In the genomic region with DNA sequence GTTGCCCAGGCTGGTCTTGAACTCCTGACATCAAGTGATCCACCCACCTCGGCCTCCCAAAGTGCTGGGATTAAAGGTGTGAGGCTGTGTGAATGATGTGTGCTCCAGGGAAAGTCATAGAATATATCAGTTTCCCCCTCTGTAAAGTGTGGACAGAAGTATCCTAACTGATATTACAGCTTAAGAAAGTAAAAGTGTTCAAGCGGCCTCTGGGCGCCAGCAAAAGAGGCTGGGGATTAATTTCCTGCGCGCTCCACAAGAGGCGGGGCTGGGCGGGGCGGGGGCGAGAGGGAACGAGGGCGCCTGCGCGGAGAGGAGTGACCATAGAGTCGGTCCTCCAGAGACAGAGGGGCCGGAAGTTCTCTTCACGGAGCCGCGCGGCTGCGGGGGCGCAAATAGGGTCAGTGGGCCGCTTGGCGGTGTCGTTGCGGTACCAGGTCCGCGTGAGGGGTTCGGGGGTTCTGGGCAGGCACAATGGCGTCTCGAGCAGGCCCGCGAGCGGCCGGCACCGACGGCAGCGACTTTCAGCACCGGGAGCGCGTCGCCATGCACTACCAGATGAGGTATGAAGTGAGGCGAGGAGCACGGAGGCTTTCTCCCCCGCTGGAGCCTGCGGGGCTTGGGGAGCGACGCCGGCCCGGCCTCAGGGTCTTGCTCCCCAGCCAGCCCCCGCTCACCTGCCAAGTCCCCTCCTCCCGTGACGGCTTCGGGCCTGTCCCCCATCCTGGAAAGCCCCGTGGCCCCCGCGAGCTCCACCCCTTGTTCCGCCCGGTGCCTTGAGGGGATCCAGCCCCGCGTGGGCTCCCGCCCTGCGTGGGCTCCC, we compare ENCODE assay signal across 1 cellular context.
A peak's percentile ranks its signal among the peaks of the same experiment; 100 is the strongest.
TF ChIP-seq lines count a peak whose summit lies in the region.

TSS of gene JAGN1 (plus strand) at position 362 of the 823 bp plus-strand sequence. CDS start at position 475, 113 bp downstream.

TF ChIP-seq in HepG2, 621 proteins besides CTCF, POLR2A, EP300 and RAD21 (continued from another document and continues in another):
- no peak for TF ChIP-seq CREM (IDR thresholded peaks at IDR 0.05)
- no peak for TF ChIP-seq CREM (CRISPR knock-in tag; IDR thresholded peaks at IDR 0.05)
- no peak for TF ChIP-seq SOX13 (IDR thresholded peaks at IDR 0.05)
- peak in 1 of 2 experiments; percentile 25; a peak in 2 of 4 replicates for TF ChIP-seq SOX13 (CRISPR knock-in tag; conservative IDR thresholded peaks at IDR 0.05 in 1 of 2, IDR thresholded peaks at IDR 0.05 in 1 of 2)
- peak; percentile 20; the same call in 1 of the 2 replicates for TF ChIP-seq ELK4 (CRISPR knock-in tag; IDR thresholded peaks at IDR 0.05; ENCODE audit: borderline replicate concordance)
- TF ChIP-seq, protein P1, sequence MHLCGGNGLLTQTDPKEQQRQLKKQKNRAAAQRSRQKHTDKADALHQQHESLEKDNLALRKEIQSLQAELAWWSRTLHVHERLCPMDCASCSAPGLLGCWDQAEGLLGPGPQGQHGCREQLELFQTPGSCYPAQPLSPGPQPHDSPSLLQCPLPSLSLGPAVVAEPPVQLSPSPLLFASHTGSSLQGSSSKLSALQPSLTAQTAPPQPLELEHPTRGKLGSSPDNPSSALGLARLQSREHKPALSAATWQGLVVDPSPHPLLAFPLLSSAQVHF (CRISPR knock-in tag; IDR thresholded peaks at IDR 0.05) = no peak
- TF ChIP-seq ZNF274 (CRISPR knock-in tag; IDR thresholded peaks at IDR 0.05) = peak; percentile 67; the same call in 1 of the 2 replicates
- no peak; the same call in 1 of the 2 replicates for TF ChIP-seq ZBTB42 (CRISPR knock-in tag; IDR thresholded peaks at IDR 0.05)
- TF ChIP-seq, protein P2, sequence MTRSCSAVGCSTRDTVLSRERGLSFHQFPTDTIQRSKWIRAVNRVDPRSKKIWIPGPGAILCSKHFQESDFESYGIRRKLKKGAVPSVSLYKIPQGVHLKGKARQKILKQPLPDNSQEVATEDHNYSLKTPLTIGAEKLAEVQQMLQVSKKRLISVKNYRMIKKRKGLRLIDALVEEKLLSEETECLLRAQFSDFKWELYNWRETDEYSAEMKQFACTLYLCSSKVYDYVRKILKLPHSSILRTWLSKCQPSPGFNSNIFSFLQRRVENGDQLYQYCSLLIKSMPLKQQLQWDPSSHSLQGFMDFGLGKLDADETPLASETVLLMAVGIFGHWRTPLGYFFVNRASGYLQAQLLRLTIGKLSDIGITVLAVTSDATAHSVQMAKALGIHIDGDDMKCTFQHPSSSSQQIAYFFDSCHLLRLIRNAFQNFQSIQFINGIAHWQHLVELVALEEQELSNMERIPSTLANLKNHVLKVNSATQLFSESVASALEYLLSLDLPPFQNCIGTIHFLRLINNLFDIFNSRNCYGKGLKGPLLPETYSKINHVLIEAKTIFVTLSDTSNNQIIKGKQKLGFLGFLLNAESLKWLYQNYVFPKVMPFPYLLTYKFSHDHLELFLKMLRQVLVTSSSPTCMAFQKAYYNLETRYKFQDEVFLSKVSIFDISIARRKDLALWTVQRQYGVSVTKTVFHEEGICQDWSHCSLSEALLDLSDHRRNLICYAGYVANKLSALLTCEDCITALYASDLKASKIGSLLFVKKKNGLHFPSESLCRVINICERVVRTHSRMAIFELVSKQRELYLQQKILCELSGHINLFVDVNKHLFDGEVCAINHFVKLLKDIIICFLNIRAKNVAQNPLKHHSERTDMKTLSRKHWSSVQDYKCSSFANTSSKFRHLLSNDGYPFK (CRISPR knock-in tag; IDR thresholded peaks at IDR 0.05; ENCODE audit: borderline replicate concordance) = peak; percentile 75; the same call in 1 of the 2 replicates
- TF ChIP-seq ZNF124 (CRISPR knock-in tag; IDR thresholded peaks at IDR 0.05) = peak; percentile 79; the same call in 1 of the 2 replicates
- peak; percentile 97 for TF ChIP-seq KDM5B (CRISPR knock-in tag; IDR thresholded peaks at IDR 0.05; ENCODE audit: borderline replicate concordance)
- 0 out of 2 replicates have a peak, but pooled peaks have one; percentile 36 for TF ChIP-seq RCOR2 (CRISPR knock-in tag; IDR thresholded peaks at IDR 0.05)
- TF ChIP-seq ZNF737 (CRISPR knock-in tag; IDR thresholded peaks at IDR 0.05; ENCODE audit: borderline replicate concordance) = no peak
- TF ChIP-seq SRY (CRISPR knock-in tag; IDR thresholded peaks at IDR 0.05) = peak; percentile 97
- peak; percentile 86; the same call in 1 of the 2 replicates for TF ChIP-seq PAX8 (CRISPR knock-in tag; IDR thresholded peaks at IDR 0.05; ENCODE audit: borderline replicate concordance)
- no peak for TF ChIP-seq TGIF2 (CRISPR knock-in tag; IDR thresholded peaks at IDR 0.05)
- TF ChIP-seq TRAFD1 (CRISPR knock-in tag; IDR thresholded peaks at IDR 0.05; ENCODE audit: borderline replicate concordance) = no peak; the same call in 1 of the 2 replicates
- 0 out of 2 replicates have a peak, but pooled peaks have one; percentile 25 for TF ChIP-seq ZNF775 (CRISPR knock-in tag; IDR thresholded peaks at IDR 0.05; ENCODE audit: borderline replicate concordance)
- peak; percentile 55; the same call in 1 of the 2 replicates for TF ChIP-seq ZBTB39 (CRISPR knock-in tag; IDR thresholded peaks at IDR 0.05)
- TF ChIP-seq MEF2D (CRISPR knock-in tag; IDR thresholded peaks at IDR 0.05) = 0 out of 2 replicates have a peak, but pooled peaks have one; percentile 61
- TF ChIP-seq NR2F2 (IDR thresholded peaks at IDR 0.05; ENCODE audit: borderline replicate concordance, low read depth) = no peak
- TF ChIP-seq, protein P3, sequence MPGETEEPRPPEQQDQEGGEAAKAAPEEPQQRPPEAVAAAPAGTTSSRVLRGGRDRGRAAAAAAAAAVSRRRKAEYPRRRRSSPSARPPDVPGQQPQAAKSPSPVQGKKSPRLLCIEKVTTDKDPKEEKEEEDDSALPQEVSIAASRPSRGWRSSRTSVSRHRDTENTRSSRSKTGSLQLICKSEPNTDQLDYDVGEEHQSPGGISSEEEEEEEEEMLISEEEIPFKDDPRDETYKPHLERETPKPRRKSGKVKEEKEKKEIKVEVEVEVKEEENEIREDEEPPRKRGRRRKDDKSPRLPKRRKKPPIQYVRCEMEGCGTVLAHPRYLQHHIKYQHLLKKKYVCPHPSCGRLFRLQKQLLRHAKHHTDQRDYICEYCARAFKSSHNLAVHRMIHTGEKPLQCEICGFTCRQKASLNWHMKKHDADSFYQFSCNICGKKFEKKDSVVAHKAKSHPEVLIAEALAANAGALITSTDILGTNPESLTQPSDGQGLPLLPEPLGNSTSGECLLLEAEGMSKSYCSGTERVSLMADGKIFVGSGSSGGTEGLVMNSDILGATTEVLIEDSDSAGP (CRISPR knock-in tag; IDR thresholded peaks at IDR 0.05; ENCODE audit: borderline replicate concordance) = peak; percentile 89; the same call in 1 of the 2 replicates
- TF ChIP-seq TOE1 (CRISPR knock-in tag; IDR thresholded peaks at IDR 0.05) = no peak
- TF ChIP-seq NAIF1 (CRISPR knock-in tag; IDR thresholded peaks at IDR 0.05; ENCODE audit: borderline replicate concordance) = 0 out of 2 replicates have a peak, but pooled peaks have one; percentile 24
- peak; percentile 36; the same call in 1 of the 2 replicates for TF ChIP-seq ZNF567 (CRISPR knock-in tag; IDR thresholded peaks at IDR 0.05; ENCODE audit: borderline replicate concordance)
- TF ChIP-seq FIP1L1 (IDR thresholded peaks at IDR 0.05; ENCODE audit: borderline replicate concordance, insufficient read depth, low read depth, low read length) = no peak
- TF ChIP-seq NPAS2 (CRISPR knock-in tag; IDR thresholded peaks at IDR 0.05; ENCODE audit: borderline replicate concordance) = no peak
- TF ChIP-seq ONECUT2 (CRISPR knock-in tag; IDR thresholded peaks at IDR 0.05) = no peak
- TF ChIP-seq, protein P4, sequence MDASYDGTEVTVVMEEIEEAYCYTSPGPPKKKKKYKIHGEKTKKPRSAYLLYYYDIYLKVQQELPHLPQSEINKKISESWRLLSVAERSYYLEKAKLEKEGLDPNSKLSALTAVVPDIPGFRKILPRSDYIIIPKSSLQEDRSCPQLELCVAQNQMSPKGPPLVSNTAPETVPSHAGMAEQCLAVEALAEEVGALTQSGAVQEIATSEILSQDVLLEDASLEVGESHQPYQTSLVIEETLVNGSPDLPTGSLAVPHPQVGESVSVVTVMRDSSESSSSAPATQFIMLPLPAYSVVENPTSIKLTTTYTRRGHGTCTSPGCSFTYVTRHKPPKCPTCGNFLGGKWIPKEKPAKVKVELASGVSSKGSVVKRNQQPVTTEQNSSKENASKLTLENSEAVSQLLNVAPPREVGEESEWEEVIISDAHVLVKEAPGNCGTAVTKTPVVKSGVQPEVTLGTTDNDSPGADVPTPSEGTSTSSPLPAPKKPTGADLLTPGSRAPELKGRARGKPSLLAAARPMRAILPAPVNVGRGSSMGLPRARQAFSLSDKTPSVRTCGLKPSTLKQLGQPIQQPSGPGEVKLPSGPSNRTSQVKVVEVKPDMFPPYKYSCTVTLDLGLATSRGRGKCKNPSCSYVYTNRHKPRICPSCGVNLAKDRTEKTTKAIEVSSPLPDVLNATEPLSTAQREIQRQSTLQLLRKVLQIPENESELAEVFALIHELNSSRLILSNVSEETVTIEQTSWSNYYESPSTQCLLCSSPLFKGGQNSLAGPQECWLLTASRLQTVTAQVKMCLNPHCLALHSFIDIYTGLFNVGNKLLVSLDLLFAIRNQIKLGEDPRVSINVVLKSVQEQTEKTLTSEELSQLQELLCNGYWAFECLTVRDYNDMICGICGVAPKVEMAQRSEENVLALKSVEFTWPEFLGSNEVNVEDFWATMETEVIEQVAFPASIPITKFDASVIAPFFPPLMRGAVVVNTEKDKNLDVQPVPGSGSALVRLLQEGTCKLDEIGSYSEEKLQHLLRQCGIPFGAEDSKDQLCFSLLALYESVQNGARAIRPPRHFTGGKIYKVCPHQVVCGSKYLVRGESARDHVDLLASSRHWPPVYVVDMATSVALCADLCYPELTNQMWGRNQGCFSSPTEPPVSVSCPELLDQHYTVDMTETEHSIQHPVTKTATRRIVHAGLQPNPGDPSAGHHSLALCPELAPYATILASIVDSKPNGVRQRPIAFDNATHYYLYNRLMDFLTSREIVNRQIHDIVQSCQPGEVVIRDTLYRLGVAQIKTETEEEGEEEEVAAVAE (CRISPR knock-in tag; IDR thresholded peaks at IDR 0.05; ENCODE audit: borderline replicate concordance) = peak; percentile 52; the same call in 1 of the 2 replicates
- no peak for TF ChIP-seq PHF5A (CRISPR knock-in tag; IDR thresholded peaks at IDR 0.05; ENCODE audit: low read depth, unreplicated experiment)
- no peak for TF ChIP-seq JUND (CRISPR knock-in tag; IDR thresholded peaks at IDR 0.05)
- no peak for TF ChIP-seq ZNF282 (IDR thresholded peaks at IDR 0.05; ENCODE audit: partially characterized antibody)
- TF ChIP-seq, protein P5, sequence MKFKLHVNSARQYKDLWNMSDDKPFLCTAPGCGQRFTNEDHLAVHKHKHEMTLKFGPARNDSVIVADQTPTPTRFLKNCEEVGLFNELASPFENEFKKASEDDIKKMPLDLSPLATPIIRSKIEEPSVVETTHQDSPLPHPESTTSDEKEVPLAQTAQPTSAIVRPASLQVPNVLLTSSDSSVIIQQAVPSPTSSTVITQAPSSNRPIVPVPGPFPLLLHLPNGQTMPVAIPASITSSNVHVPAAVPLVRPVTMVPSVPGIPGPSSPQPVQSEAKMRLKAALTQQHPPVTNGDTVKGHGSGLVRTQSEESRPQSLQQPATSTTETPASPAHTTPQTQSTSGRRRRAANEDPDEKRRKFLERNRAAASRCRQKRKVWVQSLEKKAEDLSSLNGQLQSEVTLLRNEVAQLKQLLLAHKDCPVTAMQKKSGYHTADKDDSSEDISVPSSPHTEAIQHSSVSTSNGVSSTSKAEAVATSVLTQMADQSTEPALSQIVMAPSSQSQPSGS (CRISPR knock-in tag; IDR thresholded peaks at IDR 0.05) = 0 out of 2 replicates have a peak, but pooled peaks have one; percentile 43
- TF ChIP-seq FOXC1 (CRISPR knock-in tag; IDR thresholded peaks at IDR 0.05; ENCODE audit: borderline replicate concordance) = peak; percentile 79
- TF ChIP-seq DPF2 (CRISPR knock-in tag; IDR thresholded peaks at IDR 0.05; ENCODE audit: borderline replicate concordance, low read depth) = no peak
- TF ChIP-seq, protein P6, sequence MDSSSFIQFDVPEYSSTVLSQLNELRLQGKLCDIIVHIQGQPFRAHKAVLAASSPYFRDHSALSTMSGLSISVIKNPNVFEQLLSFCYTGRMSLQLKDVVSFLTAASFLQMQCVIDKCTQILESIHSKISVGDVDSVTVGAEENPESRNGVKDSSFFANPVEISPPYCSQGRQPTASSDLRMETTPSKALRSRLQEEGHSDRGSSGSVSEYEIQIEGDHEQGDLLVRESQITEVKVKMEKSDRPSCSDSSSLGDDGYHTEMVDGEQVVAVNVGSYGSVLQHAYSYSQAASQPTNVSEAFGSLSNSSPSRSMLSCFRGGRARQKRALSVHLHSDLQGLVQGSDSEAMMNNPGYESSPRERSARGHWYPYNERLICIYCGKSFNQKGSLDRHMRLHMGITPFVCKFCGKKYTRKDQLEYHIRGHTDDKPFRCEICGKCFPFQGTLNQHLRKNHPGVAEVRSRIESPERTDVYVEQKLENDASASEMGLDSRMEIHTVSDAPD (CRISPR knock-in tag; IDR thresholded peaks at IDR 0.05) = 0 out of 2 replicates have a peak, but pooled peaks have one; percentile 28
- TF ChIP-seq FOSL1 (CRISPR knock-in tag; IDR thresholded peaks at IDR 0.05; ENCODE audit: borderline replicate concordance) = 0 out of 2 replicates have a peak, but pooled peaks have one; percentile 41
